In genomic region chr13:28475916-28476725, GRCh38 we compare ENCODE assay signal across 12 cellular contexts. TPM values are rescaled to one million over a fixed set of nuclear protein-coding genes. Genes with fewer than 3 reads are reported as not detected.
DNase-seq lines count a peak whose midpoint lies in the region; ATAC-seq and TF ChIP-seq lines count a peak whose summit lies in the region.
"Had no signal": no experiment of that assay in that cellular context is flagged by ENCODE, and none has a peak within 500 bp of the region (broad histone marks: within the 10 kb centered on the region; RNA-seq: fewer than 3 reads in every experiment).

No MANE protein-coding gene starts in this region.

- no peaks in the 10 kb centered on the region for H3K27me3 Mint-ChIP-seq in stimulated activated naive B cell treated with anti-CD40 and anti-IgM and Interleukin-4, amounts not matched to agents 10 μg/mL and 1 μg/mL and 100 μg/mL, for 72 hours

- H3K4me3 ChIP-seq in choroid plexus epithelial cell (ENCODE audit: low read depth, low read length): no peak overlapping the region
- H3K4me3 ChIP-seq: sigmoid colon had no signal

- peaks cover under 1 to 6% of the 10 kb centered on the region in 2 donors for H3K4me1 Mint-ChIP-seq in stimulated activated naive B cell treated with anti-CD40 and anti-IgM and Interleukin-4, amounts not matched to agents 10 μg/mL and 1 μg/mL and 100 μg/mL, for 72 hours

- DNase-seq in Daoy (ENCODE audit: low read depth): peak; percentile 72
- DNase-seq in MV-4-11 (lab: John Stamatoyannopoulos, UW): peak; percentile 68
- DNase-seq in choroid plexus epithelial cell (ENCODE audit: low read depth): peak; percentile 93
- peak; percentile 14 for DNase-seq in myocyte (ENCODE audit: low read depth)
- no peak for DNase-seq in activated gamma-delta T cell (lab: John Stamatoyannopoulos, UW)
- DNase-seq in stimulated activated naive B cell treated with anti-CD40 and anti-IgM and Interleukin-4, amounts not matched to agents 10 μg/mL and 1 μg/mL and 100 μg/mL, for 72 hours: no peak
- DNase-seq in activated CD8-positive, alpha-beta memory T cell treated with anti-CD3 and anti-CD28 coated beads, Interleukin-2, amount 50 U/mL, for 4 hours: no peak
- DNase-seq in NCI-H510A (lab: John Stamatoyannopoulos, UW): no peak
- DNase-seq: amygdala; NCI-H510A treated with DMSO at 0.1 percent for 48 hours; sigmoid colon; stimulated activated naive CD4-positive, alpha-beta T cell had no signal

- TF ChIP-seq CTCF in choroid plexus epithelial cell (conservative IDR thresholded peaks at IDR 0.05; ENCODE audit: low read depth, low read length): no peak

- peaks cover 0 to 3% of the 10 kb centered on the region in 2 donors for H3K9me3 Mint-ChIP-seq in stimulated activated naive B cell treated with anti-CD40 and anti-IgM and Interleukin-4, amounts not matched to agents 10 μg/mL and 1 μg/mL and 100 μg/mL, for 72 hours

- peaks cover 2 to 26% of the 10 kb centered on the region in 2 donors for H3K36me3 Mint-ChIP-seq in stimulated activated naive B cell treated with anti-CD40 and anti-IgM and Interleukin-4, amounts not matched to agents 10 μg/mL and 1 μg/mL and 100 μg/mL, for 72 hours

- no peak overlapping the region for H3K4me3 Mint-ChIP-seq in stimulated activated naive B cell treated with anti-CD40 and anti-IgM and Interleukin-4, amounts not matched to agents 10 μg/mL and 1 μg/mL and 100 μg/mL, for 72 hours

- ATAC-seq in stimulated activated naive B cell treated with anti-CD40 and anti-IgM and Interleukin-4, amounts not matched to agents 10 μg/mL and 1 μg/mL and 100 μg/mL, for 72 hours (replicated peaks): no peak

- no peak overlapping the region for H3K27ac Mint-ChIP-seq in stimulated activated naive B cell treated with anti-CD40 and anti-IgM and Interleukin-4, amounts not matched to agents 10 μg/mL and 1 μg/mL and 100 μg/mL, for 72 hours

RNA-seq across cellular contexts. Expression of gene FLT1, which starts 18.8 kb away (rescaled TPM):
- 4.2 and 5.4 TPM in 2 replicates for total RNA-seq in Daoy (2014; rRNA removed; shearing (Covaris generic))
- not detected in 2 replicates for total RNA-seq in myocyte
- 0.01 TPM for polyA plus RNA-seq in myocyte (2012)

Comparison
In these comparisons a context has a peak if more than half of its experiments do, and no peak if none do; other contexts are left out.
1. DNase-seq: peak in Daoy (single experiment), MV-4-11 (single experiment), choroid plexus epithelial cell (single experiment) and myocyte (single experiment); none in activated gamma-delta T cell (single experiment), stimulated activated naive B cell treated with anti-CD40 and anti-IgM and Interleukin-4, amounts not matched to agents 10 μg/mL and 1 μg/mL and 100 μg/mL, for 72 hours (single experiment), activated CD8-positive, alpha-beta memory T cell treated with anti-CD3 and anti-CD28 coated beads, Interleukin-2, amount 50 U/mL, for 4 hours (single experiment) and NCI-H510A (single experiment).